Comparison of ENCODE assay signal across 8 cellular contexts in the genomic region with DNA sequence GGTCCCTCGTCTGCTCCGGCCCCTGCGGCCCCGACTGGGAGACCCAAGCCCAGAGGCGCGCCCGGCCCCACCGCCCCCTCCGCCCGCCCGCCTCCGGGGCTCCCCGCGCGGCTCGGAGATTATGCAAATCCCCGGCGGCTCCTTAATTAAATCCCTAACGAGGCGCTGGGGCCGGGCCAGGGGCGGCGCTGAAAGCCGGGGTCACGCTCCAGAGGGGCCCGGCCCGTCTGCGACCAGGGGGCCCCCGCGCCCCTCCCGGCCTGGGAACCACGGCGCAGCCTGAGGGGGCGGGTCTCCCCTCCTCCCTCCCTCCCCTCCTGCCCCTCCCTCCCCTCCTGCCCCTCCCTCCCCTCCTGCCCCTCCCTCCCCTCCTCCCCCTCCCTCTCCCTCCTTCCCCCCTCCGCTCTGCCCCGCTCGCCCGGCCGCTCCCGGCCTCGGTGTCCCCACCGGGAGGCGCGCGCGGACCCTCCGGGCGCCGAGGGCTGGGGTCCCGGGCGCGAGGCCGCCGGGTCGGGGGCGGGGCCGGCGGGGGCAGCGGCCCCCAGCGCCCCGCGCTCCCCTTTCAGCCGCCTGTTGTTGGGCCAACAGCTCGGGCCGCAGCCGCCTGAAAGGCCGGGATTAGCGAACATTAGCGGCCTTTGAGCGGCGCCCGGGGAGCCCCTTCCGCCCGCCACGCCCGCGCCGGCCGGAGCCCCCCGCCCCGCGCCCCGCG. TPM values are rescaled to one million over a fixed set of nuclear protein-coding genes. Genes with fewer than 3 reads are reported as not detected.
DNase-seq lines count a peak whose midpoint lies in the region; TF ChIP-seq lines count a peak whose summit lies in the region.

No MANE protein-coding gene starts in this region.

- intact Hi-C loops in activated CD4-positive, alpha-beta memory T cell treated with anti-CD3 and anti-CD28 coated beads for 36 hours (cut with micrococcal nuclease), result no loop called here

- no peak overlapping the region for H3K4me3 Mint-ChIP-seq in activated CD4-positive, alpha-beta memory T cell treated with anti-CD3 and anti-CD28 coated beads for 36 hours

- peak overlapping the region; percentile 30 for H4K8ac ChIP-seq in mesendoderm (ENCODE audit: low read depth, low read length)

- no peak overlapping the region for H2BK15ac ChIP-seq in mesendoderm (replicated peaks; ENCODE audit: low read depth)

- H3K4me3 ChIP-seq in ACC112 (ENCODE audit: low read depth, low read length) (no peak overlapping the region), HUES64 (ENCODE audit: low read length) (peak overlapping the region; percentile 37), choroid plexus epithelial cell (ENCODE audit: low read depth, low read length) (peak overlapping the region; percentile 40), mesendoderm (ENCODE audit: low read length) (no peak overlapping the region)

- H3K4me1 Mint-ChIP-seq in activated CD4-positive, alpha-beta memory T cell treated with anti-CD3 and anti-CD28 coated beads for 36 hours (ENCODE audit: low read depth), result peaks cover 2% of the 10 kb centered on the region

- H3K79me1 ChIP-seq in mesendoderm (ENCODE audit: low read length), result no peaks in the 10 kb centered on the region

- H3K27ac ChIP-seq in ACC112 (ENCODE audit: low read depth, low read length) (no peak overlapping the region), HUES64 (ENCODE audit: low read depth, low read length) (peak overlapping the region; percentile 89; the same call in 1 of the 2 replicates), mesendoderm (ENCODE audit: low read depth, low read length) (no peak overlapping the region)

- WGBS in HUES64, result under 1% methylated on average over 80 of the region's 84 CpGs
- WGBS in mesendoderm (ENCODE audit: extremely low coverage, insufficient coverage, low lambda C conversion rate), result no CpG with 5 or more reads among the region's 84 CpGs

- H3K4me2 ChIP-seq in mesendoderm (ENCODE audit: low read length), result no peak overlapping the region

- peak overlapping the region; percentile 50 for H2AFZ ChIP-seq in ACC112 (ENCODE audit: low read length, unreplicated experiment)

- peak overlapping the region; percentile 76 for H3K18ac ChIP-seq in mesendoderm (ENCODE audit: low read length)

- no peaks in the 10 kb centered on the region for H3K36me3 ChIP-seq in ACC112 (ENCODE audit: insufficient read depth, low read length)
- H3K36me3 ChIP-seq in HUES64 (ENCODE audit: insufficient read depth, low read length), result no peaks in the 10 kb centered on the region
- no peaks in the 10 kb centered on the region for H3K36me3 ChIP-seq in mesendoderm (ENCODE audit: control insufficient read depth, insufficient read depth, low read length)

- H2BK120ac ChIP-seq in mesendoderm (ENCODE audit: low read depth, low read length), result peak overlapping the region; percentile 17

- H3K4me1 ChIP-seq in ACC112 (ENCODE audit: control insufficient read depth, insufficient read depth, low read length, unreplicated experiment) (peaks cover 3% of the 10 kb centered on the region), HUES64 (ENCODE audit: insufficient read depth, low read length) (peaks cover 21% of the 10 kb centered on the region), mesendoderm (ENCODE audit: control insufficient read depth, low read depth, low read length) (no peaks in the 10 kb centered on the region)

- POLR2A ChIA-PET in activated CD4-positive, alpha-beta memory T cell treated with anti-CD3 and anti-CD28 coated beads for 36 hours (lab: Charles Lee), result no interaction called here

- peak overlapping the region; percentile 71 for H3K4ac ChIP-seq in mesendoderm (ENCODE audit: low read depth, low read length)

- H3K27me3 ChIP-seq in ACC112 (ENCODE audit: insufficient read depth, low read length) (no peaks in the 10 kb centered on the region), HUES64 (ENCODE audit: insufficient read depth, low read length) (peaks cover 12% of the 10 kb centered on the region), mesendoderm (ENCODE audit: insufficient read depth, low read length, poor library complexity) (no peaks in the 10 kb centered on the region)

- no peak overlapping the region for H2AK5ac ChIP-seq in mesendoderm (ENCODE audit: low read length)

- CTCF ChIA-PET in activated CD4-positive, alpha-beta memory T cell treated with anti-CD3 and anti-CD28 coated beads for 36 hours (lab: Charles Lee), result interaction anchor here (0.8 to 2.4 kb wide), 8 partner anchors 10 to 74 kb away, joined by 3 to 21 read pairs (median 4); no protein-coding TSS in a partner anchor

- no peak overlapping the region for H3K27ac Mint-ChIP-seq in activated CD4-positive, alpha-beta memory T cell treated with anti-CD3 and anti-CD28 coated beads for 36 hours

- H3K9me3 ChIP-seq in HUES64 (ENCODE audit: insufficient read depth, low read depth, low read length), result no peaks in the 10 kb centered on the region

- no peak overlapping the region for H3K23ac ChIP-seq in mesendoderm (ENCODE audit: low read length)

- peak overlapping the region; percentile 41; the same call in 1 of the 2 replicates for H3K9ac ChIP-seq in HUES64 (ENCODE audit: low read depth, low read length)
- peak overlapping the region; percentile 34 for H3K9ac ChIP-seq in mesendoderm (ENCODE audit: low read length)

- H3K56ac ChIP-seq in mesendoderm (ENCODE audit: low read length), result peak overlapping the region; percentile 73

- TF ChIP-seq CTCF in choroid plexus epithelial cell (conservative IDR thresholded peaks at IDR 0.05; ENCODE audit: low read depth, low read length), result no peak

- H2BK5ac ChIP-seq in mesendoderm (ENCODE audit: low read length), result no peak overlapping the region

- DNase-seq in choroid plexus epithelial cell (ENCODE audit: low read depth) (no peak), mesendoderm (peak; percentile 52), NCI-H2196 (lab: John Stamatoyannopoulos, UW; ENCODE audit: unreplicated experiment) (no peak), DMS153 treated with DMSO at 0.1 percent for 48 hours (lab: John Stamatoyannopoulos, UW; ENCODE audit: unreplicated experiment) (no peak)
- DNase-seq in activated CD4-positive, alpha-beta memory T cell treated with anti-CD3 and anti-CD28 coated beads for 36 hours, result no peak
- no peak for DNase-seq in activated CD8-positive, alpha-beta memory T cell treated with anti-CD3 and anti-CD28 coated beads, Interleukin-2, amount 50 U/mL, for 4 hours

- no peaks in the 10 kb centered on the region for H3K9me3 Mint-ChIP-seq in activated CD4-positive, alpha-beta memory T cell treated with anti-CD3 and anti-CD28 coated beads for 36 hours

- H4K5ac ChIP-seq in mesendoderm (ENCODE audit: low read length), result no peak overlapping the region

- peaks cover 19% of the 10 kb centered on the region for H3K27me3 Mint-ChIP-seq in activated CD4-positive, alpha-beta memory T cell treated with anti-CD3 and anti-CD28 coated beads for 36 hours

- H3K79me2 ChIP-seq in ACC112 (ENCODE audit: control insufficient read depth, insufficient read depth, low read length, unreplicated experiment) (no peaks in the 10 kb centered on the region), mesendoderm (ENCODE audit: control insufficient read depth, insufficient read depth, low read length) (no peaks in the 10 kb centered on the region)

- H3K36me3 Mint-ChIP-seq in activated CD4-positive, alpha-beta memory T cell treated with anti-CD3 and anti-CD28 coated beads for 36 hours, result no peaks in the 10 kb centered on the region

RNA-seq across cellular contexts. Expression of a gene that starts 25.9 kb away (rescaled TPM):
- polyA plus RNA-seq in HUES64 (2013, experiment 1 of 2), result 20.2 TPM
- polyA plus RNA-seq in HUES64 (2013, experiment 2 of 2), result 20.2 TPM
- 8.0 TPM for polyA plus RNA-seq in mesendoderm (2013, experiment 1 of 2)
- 7.1 TPM for polyA plus RNA-seq in mesendoderm (2013, experiment 2 of 2)
- total RNA-seq in activated CD4-positive, alpha-beta memory T cell treated with anti-CD3 and anti-CD28 coated beads for 36 hours, result under 1 TPM; 0.21 to 0.27 TPM

RNA-seq across cellular contexts. Expression of a gene that starts 45.9 kb away (rescaled TPM):
- 127 TPM for polyA plus RNA-seq in HUES64 (2013, experiment 1 of 2)
- 124 TPM for polyA plus RNA-seq in HUES64 (2013, experiment 2 of 2)
- 125 TPM for polyA plus RNA-seq in mesendoderm (2013, experiment 1 of 2)
- 122 TPM for polyA plus RNA-seq in mesendoderm (2013, experiment 2 of 2)
- total RNA-seq in activated CD4-positive, alpha-beta memory T cell treated with anti-CD3 and anti-CD28 coated beads for 36 hours, result 100 to 1,000 TPM; 194 to 201 TPM

RNA-seq across cellular contexts. Expression of a gene that starts 46.1 kb away (rescaled TPM):
- 19.0 TPM for polyA plus RNA-seq in HUES64 (2013, experiment 1 of 2)
- 22.5 TPM for polyA plus RNA-seq in HUES64 (2013, experiment 2 of 2)
- 10.9 TPM for polyA plus RNA-seq in mesendoderm (2013, experiment 1 of 2)
- 10.7 TPM for polyA plus RNA-seq in mesendoderm (2013, experiment 2 of 2)
- total RNA-seq in activated CD4-positive, alpha-beta memory T cell treated with anti-CD3 and anti-CD28 coated beads for 36 hours, result 10 to 100 TPM; 16.2 to 18.1 TPM

RNA-seq across cellular contexts. Expression of a gene that starts 55.1 kb away (rescaled TPM):
- 52.1 TPM for polyA plus RNA-seq in HUES64 (2013, experiment 1 of 2)
- polyA plus RNA-seq in HUES64 (2013, experiment 2 of 2), result 51.7 TPM
- 43.5 TPM for polyA plus RNA-seq in mesendoderm (2013, experiment 1 of 2)
- 43.0 TPM for polyA plus RNA-seq in mesendoderm (2013, experiment 2 of 2)
- total RNA-seq in activated CD4-positive, alpha-beta memory T cell treated with anti-CD3 and anti-CD28 coated beads for 36 hours, result 100 to 1,000 TPM; 103 to 106 TPM

Comparison
In these comparisons a context has a peak if more than half of its experiments do, and no peak if none do; other contexts are left out.
1. H3K4me3 ChIP-seq: peak in HUES64 (single experiment) and choroid plexus epithelial cell (single experiment); none in ACC112 (single experiment) and mesendoderm (single experiment).